In the genomic region with DNA sequence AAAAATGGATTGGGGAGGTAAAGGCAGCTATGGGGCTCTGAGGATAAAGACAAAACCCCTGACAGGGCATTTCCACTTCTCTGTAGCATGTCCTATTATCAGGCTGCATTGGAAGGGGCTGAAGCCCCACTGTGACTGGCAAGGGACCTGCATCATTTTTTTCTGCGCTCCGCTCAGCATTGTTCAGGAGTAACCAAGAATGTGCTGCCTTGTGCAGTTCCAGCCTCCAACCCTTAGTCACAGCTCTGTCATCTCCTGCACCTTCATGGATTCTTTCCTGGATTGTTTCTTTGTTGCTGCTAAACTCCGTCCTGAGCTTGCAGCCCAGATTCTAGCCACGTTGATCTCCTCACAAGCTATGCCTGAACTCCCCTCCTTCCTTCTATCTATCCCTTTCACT, we compare ENCODE assay signal across 1 cellular context.
TF ChIP-seq lines count a peak whose summit lies in the region.

No MANE protein-coding gene starts in this region.

TF ChIP-seq in GM23338, 12 proteins besides CTCF, POLR2A, EP300 and RAD21 (continued from another document):
- TF ChIP-seq, protein P1, sequence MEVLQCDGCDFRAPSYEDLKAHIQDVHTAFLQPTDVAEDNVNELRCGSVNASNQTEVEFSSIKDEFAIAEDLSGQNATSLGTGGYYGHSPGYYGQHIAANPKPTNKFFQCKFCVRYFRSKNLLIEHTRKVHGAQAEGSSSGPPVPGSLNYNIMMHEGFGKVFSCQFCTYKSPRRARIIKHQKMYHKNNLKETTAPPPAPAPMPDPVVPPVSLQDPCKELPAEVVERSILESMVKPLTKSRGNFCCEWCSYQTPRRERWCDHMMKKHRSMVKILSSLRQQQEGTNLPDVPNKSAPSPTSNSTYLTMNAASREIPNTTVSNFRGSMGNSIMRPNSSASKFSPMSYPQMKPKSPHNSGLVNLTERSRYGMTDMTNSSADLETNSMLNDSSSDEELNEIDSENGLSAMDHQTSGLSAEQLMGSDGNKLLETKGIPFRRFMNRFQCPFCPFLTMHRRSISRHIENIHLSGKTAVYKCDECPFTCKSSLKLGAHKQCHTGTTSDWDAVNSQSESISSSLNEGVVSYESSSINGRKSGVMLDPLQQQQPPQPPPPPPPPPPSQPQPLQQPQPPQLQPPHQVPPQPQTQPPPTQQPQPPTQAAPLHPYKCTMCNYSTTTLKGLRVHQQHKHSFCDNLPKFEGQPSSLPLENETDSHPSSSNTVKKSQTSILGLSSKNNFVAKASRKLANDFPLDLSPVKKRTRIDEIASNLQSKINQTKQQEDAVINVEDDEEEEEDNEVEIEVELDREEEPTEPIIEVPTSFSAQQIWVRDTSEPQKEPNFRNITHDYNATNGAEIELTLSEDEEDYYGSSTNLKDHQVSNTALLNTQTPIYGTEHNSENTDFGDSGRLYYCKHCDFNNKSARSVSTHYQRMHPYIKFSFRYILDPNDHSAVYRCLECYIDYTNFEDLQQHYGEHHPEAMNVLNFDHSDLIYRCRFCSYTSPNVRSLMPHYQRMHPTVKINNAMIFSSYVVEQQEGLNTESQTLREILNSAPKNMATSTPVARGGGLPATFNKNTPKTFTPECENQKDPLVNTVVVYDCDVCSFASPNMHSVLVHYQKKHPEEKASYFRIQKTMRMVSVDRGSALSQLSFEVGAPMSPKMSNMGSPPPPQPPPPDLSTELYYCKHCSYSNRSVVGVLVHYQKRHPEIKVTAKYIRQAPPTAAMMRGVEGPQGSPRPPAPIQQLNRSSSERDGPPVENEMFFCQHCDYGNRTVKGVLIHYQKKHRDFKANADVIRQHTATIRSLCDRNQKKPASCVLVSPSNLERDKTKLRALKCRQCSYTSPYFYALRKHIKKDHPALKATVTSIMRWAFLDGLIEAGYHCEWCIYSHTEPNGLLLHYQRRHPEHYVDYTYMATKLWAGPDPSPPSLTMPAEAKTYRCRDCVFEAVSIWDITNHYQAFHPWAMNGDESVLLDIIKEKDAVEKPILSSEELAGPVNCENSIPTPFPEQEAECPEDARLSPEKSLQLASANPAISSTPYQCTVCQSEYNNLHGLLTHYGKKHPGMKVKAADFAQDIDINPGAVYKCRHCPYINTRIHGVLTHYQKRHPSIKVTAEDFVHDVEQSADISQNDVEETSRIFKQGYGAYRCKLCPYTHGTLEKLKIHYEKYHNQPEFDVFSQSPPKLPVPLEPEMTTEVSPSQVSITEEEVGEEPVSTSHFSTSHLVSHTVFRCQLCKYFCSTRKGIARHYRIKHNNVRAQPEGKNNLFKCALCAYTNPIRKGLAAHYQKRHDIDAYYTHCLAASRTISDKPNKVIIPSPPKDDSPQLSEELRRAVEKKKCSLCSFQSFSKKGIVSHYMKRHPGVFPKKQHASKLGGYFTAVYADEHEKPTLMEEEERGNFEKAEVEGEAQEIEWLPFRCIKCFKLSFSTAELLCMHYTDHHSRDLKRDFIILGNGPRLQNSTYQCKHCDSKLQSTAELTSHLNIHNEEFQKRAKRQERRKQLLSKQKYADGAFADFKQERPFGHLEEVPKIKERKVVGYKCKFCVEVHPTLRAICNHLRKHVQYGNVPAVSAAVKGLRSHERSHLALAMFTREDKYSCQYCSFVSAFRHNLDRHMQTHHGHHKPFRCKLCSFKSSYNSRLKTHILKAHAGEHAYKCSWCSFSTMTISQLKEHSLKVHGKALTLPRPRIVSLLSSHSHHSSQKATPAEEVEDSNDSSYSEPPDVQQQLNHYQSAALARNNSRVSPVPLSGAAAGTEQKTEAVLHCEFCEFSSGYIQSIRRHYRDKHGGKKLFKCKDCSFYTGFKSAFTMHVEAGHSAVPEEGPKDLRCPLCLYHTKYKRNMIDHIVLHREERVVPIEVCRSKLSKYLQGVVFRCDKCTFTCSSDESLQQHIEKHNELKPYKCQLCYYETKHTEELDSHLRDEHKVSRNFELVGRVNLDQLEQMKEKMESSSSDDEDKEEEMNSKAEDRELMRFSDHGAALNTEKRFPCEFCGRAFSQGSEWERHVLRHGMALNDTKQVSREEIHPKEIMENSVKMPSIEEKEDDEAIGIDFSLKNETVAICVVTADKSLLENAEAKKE (CRISPR knock-in tag; IDR thresholded peaks at IDR 0.05), result no peak
- TF ChIP-seq CREB1 (CRISPR knock-in tag; IDR thresholded peaks at IDR 0.05; ENCODE audit: low read depth), result no peak
- TF ChIP-seq POLR2AphosphoS5 (IDR thresholded peaks at IDR 0.05; ENCODE audit: low read depth), result no peak
- TF ChIP-seq EZH2phosphoT487 (IDR thresholded peaks at IDR 0.05; ENCODE audit: unreplicated experiment), result no peak
- TF ChIP-seq, protein P2, sequence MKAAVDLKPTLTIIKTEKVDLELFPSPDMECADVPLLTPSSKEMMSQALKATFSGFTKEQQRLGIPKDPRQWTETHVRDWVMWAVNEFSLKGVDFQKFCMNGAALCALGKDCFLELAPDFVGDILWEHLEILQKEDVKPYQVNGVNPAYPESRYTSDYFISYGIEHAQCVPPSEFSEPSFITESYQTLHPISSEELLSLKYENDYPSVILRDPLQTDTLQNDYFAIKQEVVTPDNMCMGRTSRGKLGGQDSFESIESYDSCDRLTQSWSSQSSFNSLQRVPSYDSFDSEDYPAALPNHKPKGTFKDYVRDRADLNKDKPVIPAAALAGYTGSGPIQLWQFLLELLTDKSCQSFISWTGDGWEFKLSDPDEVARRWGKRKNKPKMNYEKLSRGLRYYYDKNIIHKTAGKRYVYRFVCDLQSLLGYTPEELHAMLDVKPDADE (IDR thresholded peaks at IDR 0.05), result no peak
- no peak for TF ChIP-seq JUNB (IDR thresholded peaks at IDR 0.05; ENCODE audit: unreplicated experiment)
- no peak for TF ChIP-seq ZNF114 (CRISPR knock-in tag; IDR thresholded peaks at IDR 0.05)
- TF ChIP-seq NANOG (IDR thresholded peaks at IDR 0.05; ENCODE audit: borderline replicate concordance), result no peak
- TF ChIP-seq, protein P3, sequence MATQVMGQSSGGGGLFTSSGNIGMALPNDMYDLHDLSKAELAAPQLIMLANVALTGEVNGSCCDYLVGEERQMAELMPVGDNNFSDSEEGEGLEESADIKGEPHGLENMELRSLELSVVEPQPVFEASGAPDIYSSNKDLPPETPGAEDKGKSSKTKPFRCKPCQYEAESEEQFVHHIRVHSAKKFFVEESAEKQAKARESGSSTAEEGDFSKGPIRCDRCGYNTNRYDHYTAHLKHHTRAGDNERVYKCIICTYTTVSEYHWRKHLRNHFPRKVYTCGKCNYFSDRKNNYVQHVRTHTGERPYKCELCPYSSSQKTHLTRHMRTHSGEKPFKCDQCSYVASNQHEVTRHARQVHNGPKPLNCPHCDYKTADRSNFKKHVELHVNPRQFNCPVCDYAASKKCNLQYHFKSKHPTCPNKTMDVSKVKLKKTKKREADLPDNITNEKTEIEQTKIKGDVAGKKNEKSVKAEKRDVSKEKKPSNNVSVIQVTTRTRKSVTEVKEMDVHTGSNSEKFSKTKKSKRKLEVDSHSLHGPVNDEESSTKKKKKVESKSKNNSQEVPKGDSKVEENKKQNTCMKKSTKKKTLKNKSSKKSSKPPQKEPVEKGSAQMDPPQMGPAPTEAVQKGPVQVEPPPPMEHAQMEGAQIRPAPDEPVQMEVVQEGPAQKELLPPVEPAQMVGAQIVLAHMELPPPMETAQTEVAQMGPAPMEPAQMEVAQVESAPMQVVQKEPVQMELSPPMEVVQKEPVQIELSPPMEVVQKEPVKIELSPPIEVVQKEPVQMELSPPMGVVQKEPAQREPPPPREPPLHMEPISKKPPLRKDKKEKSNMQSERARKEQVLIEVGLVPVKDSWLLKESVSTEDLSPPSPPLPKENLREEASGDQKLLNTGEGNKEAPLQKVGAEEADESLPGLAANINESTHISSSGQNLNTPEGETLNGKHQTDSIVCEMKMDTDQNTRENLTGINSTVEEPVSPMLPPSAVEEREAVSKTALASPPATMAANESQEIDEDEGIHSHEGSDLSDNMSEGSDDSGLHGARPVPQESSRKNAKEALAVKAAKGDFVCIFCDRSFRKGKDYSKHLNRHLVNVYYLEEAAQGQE (IDR thresholded peaks at IDR 0.05; ENCODE audit: unreplicated experiment), result no peak
- no peak for TF ChIP-seq STAT1 (IDR thresholded peaks at IDR 0.05; ENCODE audit: unreplicated experiment)
